2 cellular contexts compared by ENCODE assay signal in genomic region chr1:233629305-233629935, GRCh38.
TF ChIP-seq lines count a peak whose summit lies in the region.

No MANE protein-coding gene starts in this region.

TF ChIP-seq in K562, 482 proteins besides CTCF, POLR2A, EP300 and RAD21:
- TF ChIP-seq ZC3H4 (CRISPR knock-in tag; IDR thresholded peaks at IDR 0.05; ENCODE audit: borderline replicate concordance) = no peak
- TF ChIP-seq SUPT5H (IDR thresholded peaks at IDR 0.05) = peak; percentile 25; the same call in 1 of the 2 replicates

TF ChIP-seq in H1, 55 proteins besides CTCF, POLR2A, EP300 and RAD21:
- TF ChIP-seq JUN (IDR thresholded peaks at IDR 0.05; ENCODE audit: low read depth, low read length) (no peak), TEAD4 (IDR thresholded peaks at IDR 0.05; ENCODE audit: low read depth, low read length) (no peak)
